ENCODE assay signal across 15 cellular contexts in the genomic region with DNA sequence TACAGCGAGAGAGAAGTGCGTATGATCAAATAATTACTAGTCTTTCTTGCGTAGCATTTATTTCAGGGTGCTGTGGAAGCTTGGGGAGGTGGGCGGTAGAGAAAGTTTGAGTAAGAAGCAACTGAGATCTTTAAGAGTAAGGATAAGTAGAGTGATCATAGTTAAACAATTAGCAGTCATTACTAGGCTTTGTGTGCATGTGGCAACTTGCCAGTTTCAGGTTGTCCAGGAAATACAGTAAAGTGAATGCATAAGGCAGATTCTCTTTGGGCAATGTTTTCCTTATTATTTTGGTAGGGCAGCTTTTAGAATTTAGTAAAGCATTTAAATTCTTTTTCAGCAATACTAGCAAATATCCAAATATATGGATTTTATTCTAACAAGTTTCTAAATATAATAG. TPM values are rescaled to one million over a fixed set of nuclear protein-coding genes. Genes with fewer than 3 reads are reported as not detected.
"Had no signal": no experiment of that assay in that cellular context is flagged by ENCODE, and none has a peak within 500 bp of the region (broad histone marks: within the 10 kb centered on the region; RNA-seq: fewer than 3 reads in every experiment).

No MANE protein-coding gene starts in this region.

- DNase-seq: activated CD4-positive, alpha-beta T cell treated with anti-CD3 and anti-CD28 coated beads for 48 hours; activated T-cell treated with anti-CD3 and anti-CD28 coated beads, Interleukin-2, amount 50 U/mL, for 48 hours; heart left ventricle; islet precursor cell; left ventricle myocardium superior; stimulated activated CD4-positive, alpha-beta T cell treated with anti-CD3 and anti-CD28 coated beads, Interleukin-2, amount 100 ng/mL, for 48 hours; stimulated activated naive CD8-positive, alpha-beta T cell treated with anti-CD3 and anti-CD28 coated beads, Interleukin-15, Interleukin-2, amounts not matched to agents 100 U/mL and 50 U/mL, for 24 hours; T-cell; T1000; upper lobe of left lung had no signal

- H3K4me3 ChIP-seq: cardiac muscle cell, heart left ventricle, upper lobe of left lung had no signal

- H3K4me1 ChIP-seq: heart left ventricle, upper lobe of left lung had no signal

- H3K9me3 ChIP-seq: heart left ventricle, upper lobe of left lung had no signal

- H3K27me3 ChIP-seq: cardiac muscle cell, heart left ventricle, upper lobe of left lung had no signal

RNA-seq across cellular contexts. Expression of a gene that starts 57.0 kb away (rescaled TPM):
- total RNA-seq: astrocyte, cardiac muscle cell, fibroblast of lung, osteocyte had no signal
- polyA plus RNA-seq: cardiac muscle cell, fibroblast of lung, neural cell had no signal
